ENCODE assay signal across 9 cellular contexts in the genomic region with DNA sequence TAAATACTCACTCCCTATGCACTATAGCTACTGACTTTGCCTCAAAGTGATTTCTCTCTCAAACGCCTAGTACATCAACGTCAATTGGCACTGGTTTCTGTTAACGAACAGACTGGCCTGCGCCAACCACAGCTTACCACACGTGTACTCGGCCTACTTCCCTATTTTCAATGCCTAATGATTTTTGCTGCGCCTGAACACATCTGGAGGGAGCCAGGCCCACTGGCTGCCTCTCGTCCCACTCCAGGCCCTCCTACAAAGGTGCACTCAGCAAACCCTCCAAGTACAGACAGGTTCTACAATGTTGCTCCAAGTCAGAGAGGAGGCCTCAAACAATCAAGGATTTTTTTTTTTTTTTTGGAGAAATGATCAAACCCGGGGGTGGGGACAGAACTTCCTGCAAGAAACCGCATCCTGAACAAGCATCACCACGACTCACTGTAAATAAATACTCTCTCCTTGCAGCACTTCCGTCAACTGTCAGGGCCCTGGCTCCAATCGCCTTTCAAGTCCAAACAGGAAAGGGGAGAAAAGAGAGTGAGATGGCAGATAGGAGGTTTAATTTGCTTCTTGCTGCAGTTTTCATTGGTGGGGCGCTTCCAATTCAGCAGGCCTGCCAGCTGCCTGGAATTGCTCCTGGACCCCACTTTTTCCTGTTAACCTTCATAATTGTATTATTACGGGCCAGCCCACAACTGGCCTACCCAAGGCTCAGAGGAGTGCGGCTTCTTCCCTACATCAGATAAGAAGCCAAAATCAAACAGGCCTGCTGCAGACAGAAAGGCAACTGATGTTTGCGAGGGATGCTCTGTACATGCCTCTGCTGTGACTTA.
A peak's percentile ranks its signal among the peaks of the same experiment; 100 is the strongest.
DNase-seq lines count a peak whose midpoint lies in the region; ATAC-seq, FAIRE-seq and TF ChIP-seq lines count a peak whose summit lies in the region.
"Had no signal": no experiment of that assay in that cellular context is flagged by ENCODE, and none has a peak within 500 bp of the region (broad histone marks: within the 10 kb centered on the region; RNA-seq: fewer than 3 reads in every experiment).

No MANE protein-coding gene starts in this region.

- peak; percentile 75 for DNase-seq in RPMI7951 (ENCODE audit: low read depth)
- peak; percentile 86 for DNase-seq in activated naive CD4-positive, alpha-beta T cell treated with anti-CD3 and anti-CD28 coated beads, Interleukin-2, amount 10 ng/mL, durations not matched to agents 7 days and 5 days
- peak; percentile 79 for DNase-seq in keratinocyte (ENCODE audit: low read depth, low spot score)
- no peak for DNase-seq in Calu3
- no peak for DNase-seq in HAP-1 (ENCODE audit: low spot score in 2 of 2)

- H3K27me3 ChIP-seq in keratinocyte (ENCODE audit: control insufficient read depth, extremely low read depth, insufficient read depth, low read length) (no peaks in the 10 kb centered on the region), HAP-1 (ENCODE audit: low read depth) (no peaks in the 10 kb centered on the region)
- H3K27me3 ChIP-seq: cardiac muscle cell had no signal

- peak overlapping the region in 1 of 3 experiments; percentile 2 for H3K4me3 ChIP-seq in keratinocyte (ENCODE audit: control insufficient read depth in 2 of 3, extremely low read depth in 1 of 3, insufficient read depth in 2 of 3, low read depth in 1 of 3, low read length in 3 of 3)
- H3K4me3 ChIP-seq in HAP-1, result no peak overlapping the region
- H3K4me3 ChIP-seq: cardiac muscle cell had no signal

- no peaks in the 10 kb centered on the region for H3K79me2 ChIP-seq in keratinocyte (ENCODE audit: control insufficient read depth, insufficient read depth, low read length)

- H3K4me2 ChIP-seq in keratinocyte (ENCODE audit: control insufficient read depth, extremely low read depth, insufficient read depth, low read depth, low read length), result peak overlapping the region; percentile 75

- peaks cover 68% of the 10 kb centered on the region for H3K4me1 ChIP-seq in keratinocyte (ENCODE audit: control insufficient read depth, extremely low read depth, insufficient read depth, low read length)
- no peaks in the 10 kb centered on the region for H3K4me1 ChIP-seq in HAP-1

- BruUV-seq in Calu3 (replicated peaks; lab: Mats Ljungman, UMichigan), result no TSS peak

- H3K9ac ChIP-seq in keratinocyte (ENCODE audit: control insufficient read depth, extremely low read depth, insufficient read depth, low read length), result peak overlapping the region; percentile 75

- H3K9me3 ChIP-seq in keratinocyte (ENCODE audit: control insufficient read depth, low read depth, low read length) (no peaks in the 10 kb centered on the region), HAP-1 (no peaks in the 10 kb centered on the region)

- no peaks in the 10 kb centered on the region for H3K9me3 Mint-ChIP-seq in activated naive CD4-positive, alpha-beta T cell treated with anti-CD3 and anti-CD28 coated beads, Interleukin-2, amount 10 ng/mL, durations not matched to agents 7 days and 5 days
- H3K9me3 Mint-ChIP-seq in stimulated activated naive CD8-positive, alpha-beta T cell treated with anti-CD3 and anti-CD28 coated beads, Interleukin-15, Interleukin-2, amounts not matched to agents 100 ng/mL and 50 ng/mL, for 24 hours, result no peaks in the 10 kb centered on the region
- no peaks in the 10 kb centered on the region for H3K9me3 Mint-ChIP-seq in Calu3 (ENCODE audit: low read depth, unreplicated experiment)

- dilution Hi-C loops in keratinocyte (cut with MboI; ENCODE audit: extremely low pct_ligation_motif_present, low sequenced_read_pairs), result no loop called here

- intact Hi-C loops in Calu3 (cut with micrococcal nuclease; ENCODE audit: unreplicated experiment), result no loop called here

- H3K27me3 Mint-ChIP-seq in activated naive CD4-positive, alpha-beta T cell treated with anti-CD3 and anti-CD28 coated beads, Interleukin-2, amount 10 ng/mL, durations not matched to agents 7 days and 5 days, result no peaks in the 10 kb centered on the region
- H3K27me3 Mint-ChIP-seq in stimulated activated naive CD8-positive, alpha-beta T cell treated with anti-CD3 and anti-CD28 coated beads, Interleukin-15, Interleukin-2, amounts not matched to agents 100 ng/mL and 50 ng/mL, for 24 hours, result no peaks in the 10 kb centered on the region
- H3K27me3 Mint-ChIP-seq in Calu3 (ENCODE audit: unreplicated experiment), result no peaks in the 10 kb centered on the region

- peaks cover 28% of the 10 kb centered on the region for H3K36me3 Mint-ChIP-seq in activated naive CD4-positive, alpha-beta T cell treated with anti-CD3 and anti-CD28 coated beads, Interleukin-2, amount 10 ng/mL, durations not matched to agents 7 days and 5 days
- H3K36me3 Mint-ChIP-seq in stimulated activated naive CD8-positive, alpha-beta T cell treated with anti-CD3 and anti-CD28 coated beads, Interleukin-15, Interleukin-2, amounts not matched to agents 100 ng/mL and 50 ng/mL, for 24 hours (ENCODE audit: low read depth), result no peaks in the 10 kb centered on the region
- H3K36me3 Mint-ChIP-seq in Calu3 (ENCODE audit: insufficient read depth, unreplicated experiment), result no peaks in the 10 kb centered on the region

- peaks cover 98% of the 10 kb centered on the region for H3K4me1 Mint-ChIP-seq in activated naive CD4-positive, alpha-beta T cell treated with anti-CD3 and anti-CD28 coated beads, Interleukin-2, amount 10 ng/mL, durations not matched to agents 7 days and 5 days
- H3K4me1 Mint-ChIP-seq in stimulated activated naive CD8-positive, alpha-beta T cell treated with anti-CD3 and anti-CD28 coated beads, Interleukin-15, Interleukin-2, amounts not matched to agents 100 ng/mL and 50 ng/mL, for 24 hours (ENCODE audit: low read depth), result peaks cover 99% of the 10 kb centered on the region
- no peaks in the 10 kb centered on the region for H3K4me1 Mint-ChIP-seq in Calu3 (ENCODE audit: low read depth, unreplicated experiment)

- peak overlapping the region; percentile 65 for H3K4me3 Mint-ChIP-seq in activated naive CD4-positive, alpha-beta T cell treated with anti-CD3 and anti-CD28 coated beads, Interleukin-2, amount 10 ng/mL, durations not matched to agents 7 days and 5 days
- H3K4me3 Mint-ChIP-seq in stimulated activated naive CD8-positive, alpha-beta T cell treated with anti-CD3 and anti-CD28 coated beads, Interleukin-15, Interleukin-2, amounts not matched to agents 100 ng/mL and 50 ng/mL, for 24 hours, result peak overlapping the region; percentile 78
- H3K4me3 Mint-ChIP-seq in Calu3 (ENCODE audit: low read depth, unreplicated experiment), result no peak overlapping the region

- CTCF ChIA-PET in activated naive CD4-positive, alpha-beta T cell treated with anti-CD3 and anti-CD28 coated beads, Interleukin-2, amount 10 ng/mL, durations not matched to agents 7 days and 5 days (lab: Charles Lee), result interaction anchor here (0.9 to 1.2 kb wide), 3 partner anchors 11 to 27 kb away, joined by 4 to 8 read pairs (median 5); no protein-coding TSS in a partner anchor
- CTCF ChIA-PET in Calu3 (lab: Charles Lee), result no interaction called here

- H2AFZ ChIP-seq in keratinocyte (ENCODE audit: control insufficient read depth, low read length), result peak overlapping the region; percentile 62

- peak; percentile 93 for ATAC-seq in GM19035 (IDR thresholded peaks at IDR 0.05; ENCODE audit: unreplicated experiment)
- peak; percentile 91 for ATAC-seq in HG03039 (IDR thresholded peaks at IDR 0.05; ENCODE audit: unreplicated experiment)

- peak overlapping the region; percentile 92 for H3K27ac ChIP-seq in keratinocyte (ENCODE audit: control insufficient read depth, insufficient read depth, low read length)
- H3K27ac ChIP-seq: cardiac muscle cell had no signal

- H3K36me3 ChIP-seq in keratinocyte (ENCODE audit: control insufficient read depth in 2 of 2, extremely low read depth in 1 of 2, insufficient read depth in 2 of 2, low read length in 2 of 2) (no peaks in the 10 kb centered on the region), HAP-1 (replicated peaks) (no peaks in the 10 kb centered on the region)
- H3K36me3 ChIP-seq: cardiac muscle cell had no signal

- FAIRE-seq in keratinocyte (lab: Jason Lieb, UNC), result peak; percentile 99

- in situ Hi-C loops in HAP-1 (cut with MboI; ENCODE audit: low sequenced_read_pairs), result no loop called here

- H4K20me1 ChIP-seq in keratinocyte (ENCODE audit: control insufficient read depth, extremely low read depth, insufficient read depth, low read length), result no peaks in the 10 kb centered on the region

- peak overlapping the region; percentile 100 for H3K27ac Mint-ChIP-seq in activated naive CD4-positive, alpha-beta T cell treated with anti-CD3 and anti-CD28 coated beads, Interleukin-2, amount 10 ng/mL, durations not matched to agents 7 days and 5 days
- H3K27ac Mint-ChIP-seq in stimulated activated naive CD8-positive, alpha-beta T cell treated with anti-CD3 and anti-CD28 coated beads, Interleukin-15, Interleukin-2, amounts not matched to agents 100 ng/mL and 50 ng/mL, for 24 hours, result peak overlapping the region; percentile 100
- H3K27ac Mint-ChIP-seq in Calu3 (ENCODE audit: unreplicated experiment), result no peak overlapping the region

- no peaks in the 10 kb centered on the region for H3K9me1 ChIP-seq in keratinocyte (ENCODE audit: control insufficient read depth, extremely low read depth, insufficient read depth, low read length)

- TF ChIP-seq CTCF in keratinocyte (optimal IDR thresholded peaks at IDR 0.05 in 1 of 3, IDR thresholded peaks at IDR 0.05 in 1 of 3, conservative IDR thresholded peaks at IDR 0.05 in 1 of 3; ENCODE audit: extremely low read depth in 1 of 3, insufficient read depth in 2 of 3, low read length in 3 of 3) (no peak), Calu3 (IDR thresholded peaks at IDR 0.05; ENCODE audit: unreplicated experiment) (no peak)

Comparison
In these comparisons a context has a peak if more than half of its experiments do, and no peak if none do; other contexts are left out.
1. DNase-seq: peak in RPMI7951 (single experiment), activated naive CD4-positive, alpha-beta T cell treated with anti-CD3 and anti-CD28 coated beads, Interleukin-2, amount 10 ng/mL, durations not matched to agents 7 days and 5 days (single experiment) and keratinocyte (single experiment); none in Calu3 (single experiment) and HAP-1 (0 of 2).